ENCODE assay signal across 32 cellular contexts in the genomic region with DNA sequence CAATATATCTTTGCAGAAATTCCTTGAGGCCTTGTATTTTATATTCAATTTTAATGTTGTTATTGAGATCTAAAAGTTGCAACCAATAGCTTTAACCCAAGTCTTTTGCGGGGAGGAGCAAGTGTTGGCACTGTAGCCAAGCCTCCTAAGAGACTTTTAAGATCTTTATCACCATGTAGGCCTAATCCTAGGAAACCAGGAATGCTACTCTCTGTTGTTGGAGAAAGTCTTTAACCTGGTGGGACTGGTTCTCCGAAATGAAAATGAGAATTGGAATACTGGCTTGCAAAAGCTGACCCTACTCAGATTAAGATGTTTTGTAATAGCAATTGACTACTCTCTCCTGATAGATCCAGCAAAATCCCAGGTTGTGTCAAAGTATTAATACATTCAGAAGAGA. TPM values are rescaled to one million over a fixed set of nuclear protein-coding genes. Genes with fewer than 3 reads are reported as not detected.
"Had no signal": no experiment of that assay in that cellular context is flagged by ENCODE, and none has a peak within 500 bp of the region (broad histone marks: within the 10 kb centered on the region; RNA-seq: fewer than 3 reads in every experiment).

No MANE protein-coding gene starts in this region.

- H3K4me3 ChIP-seq: adrenal gland, body of pancreas, cardiac muscle cell, coronary artery, dorsolateral prefrontal cortex, gastrocnemius medialis, heart left ventricle had no signal

- DNase-seq: activated CD4-positive, alpha-beta memory T cell treated with anti-CD3 and anti-CD28 coated beads for 36 hours; activated CD4-positive, alpha-beta T cell treated with anti-CD3 and anti-CD28 coated beads for 36 hours; activated CD4-positive, alpha-beta T cell treated with anti-CD3 and anti-CD28 coated beads, Interleukin-2, amount 10 ng/mL, durations not matched to agents 24 days and 14 days; activated CD4-positive, CD25-positive, alpha-beta regulatory T cell; activated CD4-positive, CD25-positive, alpha-beta regulatory T cell treated with anti-CD3 and anti-CD28 coated beads, Interleukin-2, amount 50 U/mL, for 72 hours; activated CD8-positive, alpha-beta memory T cell treated with anti-CD3 and anti-CD28 coated beads, Interleukin-2, amount 10 ng/mL, durations not matched to agents 7 days and 5 days; activated CD8-positive, alpha-beta memory T cell treated with anti-CD3 and anti-CD28 coated beads, Interleukin-2, amount 50 U/mL, for 4 hours; activated CD8-positive, alpha-beta T cell treated with anti-CD3 and anti-CD28 coated beads, Interleukin-2, amount 10 ng/mL, durations not matched to agents 7 days and 5 days; activated effector memory CD4-positive, alpha-beta T cell treated with anti-CD3 and anti-CD28 coated beads, Interleukin-2, amount 50 U/mL, for 16 hours; activated naive CD4-positive, alpha-beta T cell treated with anti-CD3 and anti-CD28 coated beads for 36 hours; activated naive CD8-positive, alpha-beta T cell treated with anti-CD3 and anti-CD28 coated beads for 36 hours; activated naive CD8-positive, alpha-beta T cell treated with anti-CD3 and anti-CD28 coated beads, Interleukin-2, amount 50 U/mL, for 24 hours; activated T-cell treated with anti-CD3 and anti-CD28 coated beads, Interleukin-2, amount 50 U/mL, for 1 hour; activated T-cell treated with anti-CD3 and anti-CD28 coated beads, Interleukin-2, amount 50 U/mL, for 48 hours; adrenal gland; amygdala; aorta; body of pancreas; central memory CD4-positive, alpha-beta T cell; cerebellar nuclear complex; dorsolateral prefrontal cortex; effector memory CD4-positive, alpha-beta T cell; endodermal cell; foreskin keratinocyte; gastrocnemius medialis; glutamatergic neuron; heart left ventricle; T-helper 17 cell; T1000 had no signal

- H3K27me3 ChIP-seq: adrenal gland, body of pancreas, cardiac muscle cell, dorsolateral prefrontal cortex, foreskin keratinocyte, gastrocnemius medialis, heart left ventricle had no signal

- H3K27ac ChIP-seq: adrenal gland, body of pancreas, cardiac muscle cell, dorsolateral prefrontal cortex, foreskin keratinocyte, gastrocnemius medialis, heart left ventricle had no signal

- H3K9me3 ChIP-seq: adrenal gland, body of pancreas, gastrocnemius medialis, heart left ventricle had no signal

- H3K4me1 ChIP-seq: body of pancreas, gastrocnemius medialis, heart left ventricle had no signal

- ATAC-seq: activated CD4-positive, alpha-beta T cell treated with anti-CD3 and anti-CD28 coated beads for 36 hours; activated CD8-positive, alpha-beta memory T cell treated with anti-CD3 and anti-CD28 coated beads, Interleukin-2, amount 10 ng/mL, durations not matched to agents 7 days and 5 days; activated CD8-positive, alpha-beta T cell treated with anti-CD3 and anti-CD28 coated beads, Interleukin-2, amount 10 ng/mL, durations not matched to agents 7 days and 5 days; activated naive CD8-positive, alpha-beta T cell treated with anti-CD3 and anti-CD28 coated beads, Interleukin-2, amount 50 U/mL, for 24 hours; body of pancreas; esophagus mucosa; foreskin keratinocyte; gastrocnemius medialis; heart left ventricle; T-helper 17 cell had no signal

- H3K36me3 ChIP-seq: adrenal gland, cardiac muscle cell, gastrocnemius medialis, heart left ventricle had no signal

RNA-seq across cellular contexts. Expression of a gene that starts 25.8 kb away (rescaled TPM):
- total RNA-seq: esophagus mucosa had no signal
